1 cellular context compared by ENCODE assay signal in the genomic region with DNA sequence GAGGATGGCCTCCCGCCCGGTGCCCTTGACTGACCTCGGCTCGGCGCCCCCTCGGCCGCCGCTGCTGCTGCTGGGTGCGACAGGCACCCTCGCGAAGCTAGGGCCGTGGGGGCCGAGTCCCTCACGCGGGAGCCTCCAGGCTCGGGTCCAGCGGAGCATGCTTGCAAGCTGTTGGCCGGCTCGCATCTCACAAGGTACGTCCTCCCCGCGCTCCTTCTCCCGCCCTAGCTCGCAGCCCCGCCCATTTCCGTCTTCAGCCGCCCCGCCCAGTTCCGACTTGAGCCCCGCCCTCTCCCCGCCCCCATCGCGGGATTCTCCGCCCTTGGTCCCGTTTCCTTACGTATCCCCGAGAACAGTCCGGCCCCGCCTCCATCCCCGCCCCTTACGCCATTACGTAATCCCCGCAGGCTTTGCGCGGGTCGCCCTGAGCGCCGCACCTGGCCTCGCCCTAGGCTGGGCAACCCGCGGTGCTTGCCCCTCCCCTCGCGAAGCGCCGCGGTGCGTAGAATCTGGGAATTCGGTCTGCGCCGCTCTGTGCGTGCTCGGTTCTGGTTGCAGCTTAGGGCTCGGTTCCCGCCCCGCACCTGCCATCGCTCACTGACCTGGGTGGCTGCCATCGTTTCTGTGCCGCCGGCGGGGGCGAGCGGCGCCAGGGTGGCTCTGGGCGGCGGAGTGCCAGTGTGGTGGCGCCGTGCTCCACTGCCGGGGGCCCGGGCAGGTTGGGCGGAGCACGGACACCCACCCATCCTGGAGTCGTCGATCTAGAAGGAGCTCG.
TF ChIP-seq lines count a peak whose summit lies in the region.

A gene with protein sequence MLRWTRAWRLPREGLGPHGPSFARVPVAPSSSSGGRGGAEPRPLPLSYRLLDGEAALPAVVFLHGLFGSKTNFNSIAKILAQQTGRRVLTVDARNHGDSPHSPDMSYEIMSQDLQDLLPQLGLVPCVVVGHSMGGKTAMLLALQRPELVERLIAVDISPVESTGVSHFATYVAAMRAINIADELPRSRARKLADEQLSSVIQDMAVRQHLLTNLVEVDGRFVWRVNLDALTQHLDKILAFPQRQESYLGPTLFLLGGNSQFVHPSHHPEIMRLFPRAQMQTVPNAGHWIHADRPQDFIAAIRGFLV (minus strand): TSS at position 191 of the 775 bp plus-strand sequence. CDS start 32 bp downstream, at position 159.

TF ChIP-seq in H1, 55 proteins besides CTCF, POLR2A, EP300 and RAD21:
- peak; percentile 62; the same call in 1 of the 2 replicates for TF ChIP-seq SP1 (IDR thresholded peaks at IDR 0.05; ENCODE audit: low read depth, low read length)
- TF ChIP-seq, protein P1, sequence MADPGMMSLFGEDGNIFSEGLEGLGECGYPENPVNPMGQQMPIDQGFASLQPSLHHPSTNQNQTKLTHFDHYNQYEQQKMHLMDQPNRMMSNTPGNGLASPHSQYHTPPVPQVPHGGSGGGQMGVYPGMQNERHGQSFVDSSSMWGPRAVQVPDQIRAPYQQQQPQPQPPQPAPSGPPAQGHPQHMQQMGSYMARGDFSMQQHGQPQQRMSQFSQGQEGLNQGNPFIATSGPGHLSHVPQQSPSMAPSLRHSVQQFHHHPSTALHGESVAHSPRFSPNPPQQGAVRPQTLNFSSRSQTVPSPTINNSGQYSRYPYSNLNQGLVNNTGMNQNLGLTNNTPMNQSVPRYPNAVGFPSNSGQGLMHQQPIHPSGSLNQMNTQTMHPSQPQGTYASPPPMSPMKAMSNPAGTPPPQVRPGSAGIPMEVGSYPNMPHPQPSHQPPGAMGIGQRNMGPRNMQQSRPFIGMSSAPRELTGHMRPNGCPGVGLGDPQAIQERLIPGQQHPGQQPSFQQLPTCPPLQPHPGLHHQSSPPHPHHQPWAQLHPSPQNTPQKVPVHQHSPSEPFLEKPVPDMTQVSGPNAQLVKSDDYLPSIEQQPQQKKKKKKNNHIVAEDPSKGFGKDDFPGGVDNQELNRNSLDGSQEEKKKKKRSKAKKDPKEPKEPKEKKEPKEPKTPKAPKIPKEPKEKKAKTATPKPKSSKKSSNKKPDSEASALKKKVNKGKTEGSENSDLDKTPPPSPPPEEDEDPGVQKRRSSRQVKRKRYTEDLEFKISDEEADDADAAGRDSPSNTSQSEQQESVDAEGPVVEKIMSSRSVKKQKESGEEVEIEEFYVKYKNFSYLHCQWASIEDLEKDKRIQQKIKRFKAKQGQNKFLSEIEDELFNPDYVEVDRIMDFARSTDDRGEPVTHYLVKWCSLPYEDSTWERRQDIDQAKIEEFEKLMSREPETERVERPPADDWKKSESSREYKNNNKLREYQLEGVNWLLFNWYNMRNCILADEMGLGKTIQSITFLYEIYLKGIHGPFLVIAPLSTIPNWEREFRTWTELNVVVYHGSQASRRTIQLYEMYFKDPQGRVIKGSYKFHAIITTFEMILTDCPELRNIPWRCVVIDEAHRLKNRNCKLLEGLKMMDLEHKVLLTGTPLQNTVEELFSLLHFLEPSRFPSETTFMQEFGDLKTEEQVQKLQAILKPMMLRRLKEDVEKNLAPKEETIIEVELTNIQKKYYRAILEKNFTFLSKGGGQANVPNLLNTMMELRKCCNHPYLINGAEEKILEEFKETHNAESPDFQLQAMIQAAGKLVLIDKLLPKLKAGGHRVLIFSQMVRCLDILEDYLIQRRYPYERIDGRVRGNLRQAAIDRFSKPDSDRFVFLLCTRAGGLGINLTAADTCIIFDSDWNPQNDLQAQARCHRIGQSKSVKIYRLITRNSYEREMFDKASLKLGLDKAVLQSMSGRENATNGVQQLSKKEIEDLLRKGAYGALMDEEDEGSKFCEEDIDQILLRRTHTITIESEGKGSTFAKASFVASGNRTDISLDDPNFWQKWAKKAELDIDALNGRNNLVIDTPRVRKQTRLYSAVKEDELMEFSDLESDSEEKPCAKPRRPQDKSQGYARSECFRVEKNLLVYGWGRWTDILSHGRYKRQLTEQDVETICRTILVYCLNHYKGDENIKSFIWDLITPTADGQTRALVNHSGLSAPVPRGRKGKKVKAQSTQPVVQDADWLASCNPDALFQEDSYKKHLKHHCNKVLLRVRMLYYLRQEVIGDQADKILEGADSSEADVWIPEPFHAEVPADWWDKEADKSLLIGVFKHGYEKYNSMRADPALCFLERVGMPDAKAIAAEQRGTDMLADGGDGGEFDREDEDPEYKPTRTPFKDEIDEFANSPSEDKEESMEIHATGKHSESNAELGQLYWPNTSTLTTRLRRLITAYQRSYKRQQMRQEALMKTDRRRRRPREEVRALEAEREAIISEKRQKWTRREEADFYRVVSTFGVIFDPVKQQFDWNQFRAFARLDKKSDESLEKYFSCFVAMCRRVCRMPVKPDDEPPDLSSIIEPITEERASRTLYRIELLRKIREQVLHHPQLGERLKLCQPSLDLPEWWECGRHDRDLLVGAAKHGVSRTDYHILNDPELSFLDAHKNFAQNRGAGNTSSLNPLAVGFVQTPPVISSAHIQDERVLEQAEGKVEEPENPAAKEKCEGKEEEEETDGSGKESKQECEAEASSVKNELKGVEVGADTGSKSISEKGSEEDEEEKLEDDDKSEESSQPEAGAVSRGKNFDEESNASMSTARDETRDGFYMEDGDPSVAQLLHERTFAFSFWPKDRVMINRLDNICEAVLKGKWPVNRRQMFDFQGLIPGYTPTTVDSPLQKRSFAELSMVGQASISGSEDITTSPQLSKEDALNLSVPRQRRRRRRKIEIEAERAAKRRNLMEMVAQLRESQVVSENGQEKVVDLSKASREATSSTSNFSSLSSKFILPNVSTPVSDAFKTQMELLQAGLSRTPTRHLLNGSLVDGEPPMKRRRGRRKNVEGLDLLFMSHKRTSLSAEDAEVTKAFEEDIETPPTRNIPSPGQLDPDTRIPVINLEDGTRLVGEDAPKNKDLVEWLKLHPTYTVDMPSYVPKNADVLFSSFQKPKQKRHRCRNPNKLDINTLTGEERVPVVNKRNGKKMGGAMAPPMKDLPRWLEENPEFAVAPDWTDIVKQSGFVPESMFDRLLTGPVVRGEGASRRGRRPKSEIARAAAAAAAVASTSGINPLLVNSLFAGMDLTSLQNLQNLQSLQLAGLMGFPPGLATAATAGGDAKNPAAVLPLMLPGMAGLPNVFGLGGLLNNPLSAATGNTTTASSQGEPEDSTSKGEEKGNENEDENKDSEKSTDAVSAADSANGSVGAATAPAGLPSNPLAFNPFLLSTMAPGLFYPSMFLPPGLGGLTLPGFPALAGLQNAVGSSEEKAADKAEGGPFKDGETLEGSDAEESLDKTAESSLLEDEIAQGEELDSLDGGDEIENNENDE (IDR thresholded peaks at IDR 0.05; ENCODE audit: insufficient replicate concordance, low read length), result no peak
- TF ChIP-seq RFX5 (IDR thresholded peaks at IDR 0.05; ENCODE audit: borderline replicate concordance, low read depth, low read length), result no peak
- no peak for TF ChIP-seq GABPA (IDR thresholded peaks at IDR 0.05; ENCODE audit: borderline replicate concordance, insufficient read depth, low read length)
- no peak for TF ChIP-seq SRF (IDR thresholded peaks at IDR 0.05; ENCODE audit: low read depth, low read length)
- TF ChIP-seq KDM5A (IDR thresholded peaks at IDR 0.05; ENCODE audit: low read length), result no peak
- no peak for TF ChIP-seq SUZ12 (IDR thresholded peaks at IDR 0.05; ENCODE audit: low read length)
- peak; percentile 96 for TF ChIP-seq TCF12 (IDR thresholded peaks at IDR 0.05; ENCODE audit: low read depth, low read length)
- peak; percentile 78 for TF ChIP-seq TAF1 (IDR thresholded peaks at IDR 0.05; ENCODE audit: low read depth, low read length)
- peak; percentile 91 for TF ChIP-seq CHD2 (IDR thresholded peaks at IDR 0.05; ENCODE audit: low read length)
- TF ChIP-seq JUN (IDR thresholded peaks at IDR 0.05; ENCODE audit: low read depth, low read length), result 0 out of 2 replicates have a peak, but pooled peaks have one; percentile 30
- no peak for TF ChIP-seq SAP30 (IDR thresholded peaks at IDR 0.05; ENCODE audit: insufficient read depth, insufficient replicate concordance, low read length)
- TF ChIP-seq POLR2AphosphoS5 (IDR thresholded peaks at IDR 0.05; ENCODE audit: low read depth, low read length), result peak; percentile 92
- TF ChIP-seq POU5F1 (IDR thresholded peaks at IDR 0.05; ENCODE audit: low read depth, low read length), result no peak
- TF ChIP-seq, protein P2, sequence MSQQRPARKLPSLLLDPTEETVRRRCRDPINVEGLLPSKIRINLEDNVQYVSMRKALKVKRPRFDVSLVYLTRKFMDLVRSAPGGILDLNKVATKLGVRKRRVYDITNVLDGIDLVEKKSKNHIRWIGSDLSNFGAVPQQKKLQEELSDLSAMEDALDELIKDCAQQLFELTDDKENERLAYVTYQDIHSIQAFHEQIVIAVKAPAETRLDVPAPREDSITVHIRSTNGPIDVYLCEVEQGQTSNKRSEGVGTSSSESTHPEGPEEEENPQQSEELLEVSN (IDR thresholded peaks at IDR 0.05), result peak; percentile 70
- no peak for TF ChIP-seq FOSL1 (IDR thresholded peaks at IDR 0.05; ENCODE audit: insufficient read depth, low read depth, low read length)
- TF ChIP-seq GTF2F1 (IDR thresholded peaks at IDR 0.05; ENCODE audit: borderline replicate concordance, low read depth, low read length), result peak; percentile 41; the same call in 1 of the 2 replicates
- peak; percentile 80 for TF ChIP-seq PHF8 (conservative IDR thresholded peaks at IDR 0.05; ENCODE audit: low read depth, low read length)
- TF ChIP-seq ATF2 (IDR thresholded peaks at IDR 0.05; ENCODE audit: low read length), result peak; percentile 98
- no peak for TF ChIP-seq RXRA (IDR thresholded peaks at IDR 0.05; ENCODE audit: insufficient read depth, low read depth, low read length)
- TF ChIP-seq TBP (IDR thresholded peaks at IDR 0.05; ENCODE audit: low read depth, low read length), result peak; percentile 29; the same call in 1 of the 2 replicates
- peak; percentile 70 for TF ChIP-seq RBBP5 (IDR thresholded peaks at IDR 0.05; ENCODE audit: borderline replicate concordance, low read depth, low read length)
- peak; percentile 64 for TF ChIP-seq BRCA1 (IDR thresholded peaks at IDR 0.05; ENCODE audit: low read depth, low read length)
- TF ChIP-seq BACH1 (IDR thresholded peaks at IDR 0.05; ENCODE audit: low read length), result no peak
- TF ChIP-seq HDAC2 (IDR thresholded peaks at IDR 0.05; ENCODE audit: borderline replicate concordance in 1 of 2, low read depth in 2 of 2, low read length in 2 of 2), result 0 out of 4 replicates have a peak, but pooled peaks of 1 of the 2 experiments have one; percentile 3
- no peak for TF ChIP-seq SP2 (IDR thresholded peaks at IDR 0.05; ENCODE audit: low read length)
- TF ChIP-seq ASH2L (IDR thresholded peaks at IDR 0.05; ENCODE audit: low read length), result peak; percentile 69
- TF ChIP-seq SP4 (IDR thresholded peaks at IDR 0.05; ENCODE audit: low read length), result no peak
- TF ChIP-seq CEBPB (IDR thresholded peaks at IDR 0.05; ENCODE audit: low read depth, low read length), result peak; percentile 93
- peak; percentile 50 for TF ChIP-seq KDM4A (IDR thresholded peaks at IDR 0.05; ENCODE audit: low read depth, low read length, severe bottlenecking)
- TF ChIP-seq JUND (IDR thresholded peaks at IDR 0.05; ENCODE audit: low read length), result peak; percentile 76
- no peak for TF ChIP-seq ZNF274 (IDR thresholded peaks at IDR 0.05; ENCODE audit: borderline replicate concordance, extremely low read depth, low read length)
- TF ChIP-seq CREB1 (IDR thresholded peaks at IDR 0.05), result peak; percentile 76
- TF ChIP-seq TEAD4 (IDR thresholded peaks at IDR 0.05; ENCODE audit: low read depth, low read length), result peak; percentile 52; the same call in 1 of the 2 replicates
- peak in 1 of 2 experiments; percentile 30; a peak in 1 of 4 replicates for TF ChIP-seq SIN3A (conservative IDR thresholded peaks at IDR 0.05 in 1 of 2, IDR thresholded peaks at IDR 0.05 in 1 of 2; ENCODE audit: low read depth in 1 of 2, low read length in 2 of 2)
TF ChIP-seq in H1: peak in this region for 21.
